ENCODE assay signal across 10 cellular contexts in the genomic region with DNA sequence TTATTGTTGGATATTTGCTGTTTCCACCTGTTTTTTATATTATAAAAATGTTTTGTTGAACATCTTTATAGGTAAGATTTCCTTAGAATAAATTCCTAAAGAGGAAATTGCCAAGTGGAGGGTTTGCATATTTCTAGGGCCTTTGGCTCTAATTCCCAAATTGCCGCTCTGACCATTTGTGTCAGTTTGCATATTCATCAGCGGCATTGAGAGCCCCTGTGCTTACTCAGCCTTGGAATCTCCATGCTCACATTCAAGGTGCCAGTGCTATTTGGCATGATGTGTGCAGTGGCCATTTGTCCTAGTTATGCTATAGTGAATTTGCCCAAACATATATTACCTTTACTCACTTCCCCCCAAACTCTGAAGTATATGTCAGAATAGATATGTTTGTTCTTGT. TPM values are rescaled to one million over a fixed set of nuclear protein-coding genes. Genes with fewer than 3 reads are reported as not detected.
"Had no signal": no experiment of that assay in that cellular context is flagged by ENCODE, and none has a peak within 500 bp of the region (broad histone marks: within the 10 kb centered on the region; RNA-seq: fewer than 3 reads in every experiment).

No MANE protein-coding gene starts in this region.

- H3K4me3 ChIP-seq: GM23338, K562 had no signal

- DNase-seq: H9, HCEC 1CT, IMR-90, KG1 had no signal

- FAIRE-seq: H1, H54, HTR-8/SVneo, K562 had no signal

RNA-seq across cellular contexts. Expression of gene C22orf31, which starts 36.7 kb away (rescaled TPM):
- total RNA-seq: GM23338, H1, H9, HT-29, IMR-90, K562 had no signal
- polyA plus RNA-seq: H1, IMR-90, K562 had no signal
